27 cellular contexts compared by ENCODE assay signal in genomic region chr1:191533254-191533653, GRCh38.
"Had no signal": no experiment of that assay in that cellular context is flagged by ENCODE, and none has a peak within 500 bp of the region (broad histone marks: within the 10 kb centered on the region; RNA-seq: fewer than 3 reads in every experiment).

No MANE protein-coding gene starts in this region.

- DNase-seq: naive thymus-derived CD4-positive, alpha-beta T cell; natural killer cell; occipital lobe; ovary; psoas muscle; right lobe of liver; sigmoid colon; small intestine; stimulated activated CD4-positive, alpha-beta T cell treated with anti-CD3 and anti-CD28 coated beads, Interleukin-12 subunit alpha, Interleukin-12 subunit beta, amount 100 ng/mL, for 4 hours; stimulated activated CD4-positive, alpha-beta T cell treated with anti-CD3 and anti-CD28 coated beads, Interleukin-1b, Interleukin-23, amount 100 ng/mL, for 48 hours; stimulated activated CD4-positive, alpha-beta T cell treated with anti-CD3 and anti-CD28 coated beads, Interleukin-4, amount 100 ng/mL, for 24 hours; stimulated activated naive B cell treated with anti-CD40 and anti-IgM and Interleukin-4, amounts not matched to agents 10 μg/mL and 1 μg/mL and 100 μg/mL, for 72 hours; stimulated activated naive CD4-positive, alpha-beta T cell treated with Interleukin-2 at 50 U/mL for 16 hours; stomach; thyroid gland; trophoblast cell; upper lobe of left lung had no signal

- H3K36me3 Mint-ChIP-seq: naive thymus-derived CD4-positive, alpha-beta T cell; natural killer cell; stimulated activated effector memory CD8-positive, alpha-beta T cell treated with anti-CD3 and anti-CD28 coated beads, Interleukin-12 subunit alpha, Interleukin-12 subunit beta, amount 100 ng/mL, for 72 hours; stimulated activated naive B cell treated with anti-CD40 and anti-IgM and Interleukin-4, amounts not matched to agents 10 μg/mL and 1 μg/mL and 100 μg/mL, for 72 hours had no signal

- H3K4me1 ChIP-seq: parathyroid adenoma, psoas muscle, right lobe of liver, sigmoid colon, stomach, thyroid gland, tibial nerve, upper lobe of left lung, vagina had no signal

- H3K4me3 ChIP-seq: ovary, psoas muscle, right lobe of liver, sigmoid colon, stomach, thoracic aorta, thyroid gland, tibial nerve, upper lobe of left lung, vagina had no signal

- ATAC-seq: naive thymus-derived CD4-positive, alpha-beta T cell; natural killer cell; psoas muscle; right lobe of liver; stimulated activated effector memory CD8-positive, alpha-beta T cell treated with anti-CD3 and anti-CD28 coated beads, Interleukin-12 subunit alpha, Interleukin-12 subunit beta, amount 100 ng/mL, for 72 hours; stimulated activated naive B cell treated with anti-CD40 and anti-IgM and Interleukin-4, amounts not matched to agents 10 μg/mL and 1 μg/mL and 100 μg/mL, for 72 hours had no signal

- H3K9ac ChIP-seq: parathyroid adenoma had no signal

- H3K27me3 Mint-ChIP-seq: naive thymus-derived CD4-positive, alpha-beta T cell; progenitor cell of endocrine pancreas; stimulated activated naive B cell treated with anti-CD40 and anti-IgM and Interleukin-4, amounts not matched to agents 10 μg/mL and 1 μg/mL and 100 μg/mL, for 72 hours; stimulated activated naive CD8-positive, alpha-beta T cell treated with anti-CD3 and anti-CD28 coated beads, Interleukin-15, Interleukin-2, amounts not matched to agents 100 ng/mL and 50 ng/mL, for 24 hours had no signal

- H3K4me1 Mint-ChIP-seq: naive thymus-derived CD4-positive, alpha-beta T cell; natural killer cell; nephron; neural crest cell; stimulated activated effector memory CD8-positive, alpha-beta T cell treated with anti-CD3 and anti-CD28 coated beads, Interleukin-12 subunit alpha, Interleukin-12 subunit beta, amount 100 ng/mL, for 72 hours; stimulated activated naive B cell treated with anti-CD40 and anti-IgM and Interleukin-4, amounts not matched to agents 10 μg/mL and 1 μg/mL and 100 μg/mL, for 72 hours had no signal

- H3K79me2 ChIP-seq: parathyroid adenoma had no signal

- H2AFZ ChIP-seq: parathyroid adenoma had no signal

- FAIRE-seq: small intestine, urothelium cell line had no signal

- H3K27ac ChIP-seq: ovary, parathyroid adenoma, psoas muscle, right lobe of liver, sigmoid colon, stomach, thoracic aorta, thyroid gland, tibial nerve, upper lobe of left lung, vagina had no signal

- H3K36me3 ChIP-seq: ovary, right lobe of liver, sigmoid colon, stomach, thoracic aorta, thyroid gland, tibial nerve, upper lobe of left lung, vagina had no signal

- H3K4me3 Mint-ChIP-seq: naive thymus-derived CD4-positive, alpha-beta T cell; natural killer cell; nephron; neural crest cell; stimulated activated effector memory CD8-positive, alpha-beta T cell treated with anti-CD3 and anti-CD28 coated beads, Interleukin-12 subunit alpha, Interleukin-12 subunit beta, amount 100 ng/mL, for 72 hours; stimulated activated naive B cell treated with anti-CD40 and anti-IgM and Interleukin-4, amounts not matched to agents 10 μg/mL and 1 μg/mL and 100 μg/mL, for 72 hours; stimulated activated naive CD8-positive, alpha-beta T cell treated with anti-CD3 and anti-CD28 coated beads, Interleukin-15, Interleukin-2, amounts not matched to agents 100 ng/mL and 50 ng/mL, for 24 hours had no signal

- H3K27me3 ChIP-seq: ovary, right lobe of liver, sigmoid colon, stomach, thyroid gland, tibial nerve, upper lobe of left lung, vagina had no signal

- H3K27ac Mint-ChIP-seq: naive thymus-derived CD4-positive, alpha-beta T cell; natural killer cell; nephron; progenitor cell of endocrine pancreas; stimulated activated effector memory CD8-positive, alpha-beta T cell treated with anti-CD3 and anti-CD28 coated beads, Interleukin-12 subunit alpha, Interleukin-12 subunit beta, amount 100 ng/mL, for 72 hours; stimulated activated naive B cell treated with anti-CD40 and anti-IgM and Interleukin-4, amounts not matched to agents 10 μg/mL and 1 μg/mL and 100 μg/mL, for 72 hours; stimulated activated naive CD8-positive, alpha-beta T cell treated with anti-CD3 and anti-CD28 coated beads, Interleukin-15, Interleukin-2, amounts not matched to agents 100 ng/mL and 50 ng/mL, for 24 hours had no signal

- H3K9me3 ChIP-seq: ovary, right lobe of liver, thyroid gland, vagina had no signal
